Comparison of ENCODE assay signal across 9 cellular contexts in the genomic region with DNA sequence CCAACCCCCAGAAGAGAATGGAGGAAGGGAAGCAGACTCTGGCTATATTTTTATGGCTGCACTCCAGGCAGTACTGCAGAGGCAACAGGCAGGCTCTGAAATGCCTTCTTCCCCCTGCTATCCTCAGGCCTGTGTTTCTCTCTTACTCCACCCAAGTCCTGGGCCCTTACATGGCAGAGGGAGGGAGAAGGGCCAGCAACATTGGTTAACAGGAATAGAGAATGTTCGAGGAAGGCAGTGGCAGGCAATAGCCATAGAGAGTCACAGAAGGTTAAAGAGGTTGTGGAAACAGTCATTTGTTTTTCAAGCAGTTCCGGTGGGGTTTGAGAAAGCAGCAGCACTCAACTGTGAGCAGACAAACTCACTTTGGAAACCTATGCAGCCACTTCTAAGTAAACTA. TPM values are rescaled to one million over a fixed set of nuclear protein-coding genes. Genes with fewer than 3 reads are reported as not detected.
DNase-seq lines count a peak whose midpoint lies in the region; ATAC-seq, FAIRE-seq and TF ChIP-seq lines count a peak whose summit lies in the region.
"Had no signal": no experiment of that assay in that cellular context is flagged by ENCODE, and none has a peak within 500 bp of the region (broad histone marks: within the 10 kb centered on the region; RNA-seq: fewer than 3 reads in every experiment).

No MANE protein-coding gene starts in this region.

- CTCF ChIA-PET in SK-N-SH (lab: Yijun Ruan, JAX), result no interaction called here

- H3K4me1 ChIP-seq in upper lobe of left lung, result peaks cover 0 to 8% (median 0%) of the 10 kb centered on the region in 4 donors
- H3K4me1 ChIP-seq in SK-N-SH (ENCODE audit: control insufficient read depth in 1 of 2, insufficient read depth in 2 of 2, low read depth in 1 of 2, low read length in 1 of 2), result peaks cover 0 to 7% of the 10 kb centered on the region in 2 experiments; a peak in 1 of 4 replicates

- H3K27ac ChIP-seq in HL-60 (replicated peaks), result peak overlapping the region; percentile 82
- no peak overlapping the region for H3K27ac ChIP-seq in upper lobe of left lung
- no peak overlapping the region for H3K27ac ChIP-seq in SK-N-SH (ENCODE audit: low read depth in 2 of 2, low read length in 1 of 2)
- H3K27ac ChIP-seq: cardiac muscle cell had no signal

- H3K79me2 ChIP-seq in SK-N-SH (ENCODE audit: insufficient read depth), result no peaks in the 10 kb centered on the region

- no peak overlapping the region for H3K4me2 ChIP-seq in SK-N-SH

- no peak for TF ChIP-seq POLR2A in GM12891 (IDR thresholded peaks at IDR 0.05; ENCODE audit: low read depth, low read length)
- no peak for TF ChIP-seq POLR2A in upper lobe of left lung (IDR thresholded peaks at IDR 0.05)

- POLR2A ChIA-PET in SK-N-SH (lab: Yijun Ruan, JAX), result no interaction called here

- peak; percentile 82 for FAIRE-seq in GM12891 (lab: Jason Lieb, UNC)
- FAIRE-seq in frontal cortex (lab: Jason Lieb, UNC), result no peak

- H3K9me2 ChIP-seq in SK-N-SH, result no peaks in the 10 kb centered on the region

- TF ChIP-seq RAD21 in SK-N-SH (IDR thresholded peaks at IDR 0.05; ENCODE audit: low read length), result no peak

- H3K4me3 ChIP-seq in HL-60 (replicated peaks; ENCODE audit: insufficient read depth, low read length) (no peak overlapping the region), upper lobe of left lung (no peak overlapping the region), SK-N-SH (ENCODE audit: low read depth in 2 of 2, low read length in 1 of 2) (no peak overlapping the region)
- H3K4me3 ChIP-seq: cardiac muscle cell had no signal

- 61% methylated on average over 2 of the region's 2 CpGs for WGBS in upper lobe of left lung, 2 donors
- 68% methylated on average over 2 of the region's 2 CpGs for WGBS in SK-N-SH (ENCODE audit: low lambda C conversion rate)

- no peaks in the 10 kb centered on the region for H3F3A ChIP-seq in SK-N-SH (replicated peaks; ENCODE audit: insufficient read depth)

- no peaks in the 10 kb centered on the region for H4K20me1 ChIP-seq in SK-N-SH (ENCODE audit: insufficient read depth)

- ATAC-seq in GM21423 (IDR thresholded peaks at IDR 0.05; ENCODE audit: unreplicated experiment), result peak; percentile 61
- ATAC-seq in left lobe of liver, result peak; percentile 23
- no peak for ATAC-seq in upper lobe of left lung (ENCODE audit: low FRiP score in 2 of 2)

- H3K36me3 ChIP-seq in upper lobe of left lung, result no peaks in the 10 kb centered on the region
- no peaks in the 10 kb centered on the region for H3K36me3 ChIP-seq in SK-N-SH (replicated peaks in 1 of 2; ENCODE audit: control insufficient read depth in 1 of 2, insufficient read depth in 2 of 2, low read length in 1 of 2)
- H3K36me3 ChIP-seq: cardiac muscle cell had no signal

- no peaks in the 10 kb centered on the region for H3K9me3 ChIP-seq in upper lobe of left lung
- H3K9me3 ChIP-seq in SK-N-SH, result no peaks in the 10 kb centered on the region

- no peak for DNase-seq in GM12891 (ENCODE audit: insufficient read length, low spot score)
- DNase-seq in HL-60 (ENCODE audit: low read depth in 1 of 2, low spot score in 1 of 2), result peak in 1 of 2 experiments; percentile 49
- no peak for DNase-seq in left lobe of liver (ENCODE audit: low spot score)
- DNase-seq in RPMI8226, result no peak
- no peak for DNase-seq in upper lobe of left lung
- DNase-seq in frontal cortex (ENCODE audit: low spot score in 2 of 2), result no peak
- no peak for DNase-seq in SK-N-SH

- TF ChIP-seq EP300 in upper lobe of left lung (IDR thresholded peaks at IDR 0.05) (no peak), SK-N-SH (IDR thresholded peaks at IDR 0.05; ENCODE audit: borderline replicate concordance in 1 of 2, low read depth in 1 of 2, low read length in 1 of 2) (no peak)

- TF ChIP-seq CTCF in HL-60 (IDR thresholded peaks at IDR 0.05; ENCODE audit: insufficient read depth, low read length), result no peak
- no peak for TF ChIP-seq CTCF in upper lobe of left lung (IDR thresholded peaks at IDR 0.05)
- TF ChIP-seq CTCF in SK-N-SH (IDR thresholded peaks at IDR 0.05), result no peak

- H3K27me3 ChIP-seq in HL-60 (ENCODE audit: insufficient read depth, poor library complexity, severe bottlenecking) (no peaks in the 10 kb centered on the region), upper lobe of left lung (no peaks in the 10 kb centered on the region), SK-N-SH (ENCODE audit: insufficient read depth) (no peaks in the 10 kb centered on the region)
- H3K27me3 ChIP-seq: cardiac muscle cell had no signal

- H2AFZ ChIP-seq in SK-N-SH (ENCODE audit: low read depth), result no peak overlapping the region

- H3K9ac ChIP-seq in SK-N-SH, result no peak overlapping the region

TF ChIP-seq in GM12891, 5 proteins besides CTCF, POLR2A, EP300 and RAD21:
- no peak for TF ChIP-seq SPI1 (IDR thresholded peaks at IDR 0.05; ENCODE audit: low read depth, low read length)
- no peak for TF ChIP-seq PAX5 (IDR thresholded peaks at IDR 0.05; ENCODE audit: insufficient read depth, low read length, severe bottlenecking)
- no peak for TF ChIP-seq POU2F2 (IDR thresholded peaks at IDR 0.05; ENCODE audit: low read depth, low read length)
- TF ChIP-seq TAF1 (IDR thresholded peaks at IDR 0.05; ENCODE audit: low read depth, low read length), result no peak
- no peak for TF ChIP-seq POLR2AphosphoS5 (IDR thresholded peaks at IDR 0.05; ENCODE audit: low read depth, low read length)
TF ChIP-seq in GM12891: peak in this region for 0.

TF ChIP-seq in SK-N-SH, 30 proteins besides CTCF, POLR2A, EP300 and RAD21:
- TF ChIP-seq, protein P1, sequence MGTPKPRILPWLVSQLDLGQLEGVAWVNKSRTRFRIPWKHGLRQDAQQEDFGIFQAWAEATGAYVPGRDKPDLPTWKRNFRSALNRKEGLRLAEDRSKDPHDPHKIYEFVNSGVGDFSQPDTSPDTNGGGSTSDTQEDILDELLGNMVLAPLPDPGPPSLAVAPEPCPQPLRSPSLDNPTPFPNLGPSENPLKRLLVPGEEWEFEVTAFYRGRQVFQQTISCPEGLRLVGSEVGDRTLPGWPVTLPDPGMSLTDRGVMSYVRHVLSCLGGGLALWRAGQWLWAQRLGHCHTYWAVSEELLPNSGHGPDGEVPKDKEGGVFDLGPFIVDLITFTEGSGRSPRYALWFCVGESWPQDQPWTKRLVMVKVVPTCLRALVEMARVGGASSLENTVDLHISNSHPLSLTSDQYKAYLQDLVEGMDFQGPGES (IDR thresholded peaks at IDR 0.05; ENCODE audit: low read depth, low read length), result no peak
- no peak for TF ChIP-seq SMC3 (IDR thresholded peaks at IDR 0.05; ENCODE audit: low read depth, low read length)
- TF ChIP-seq FOSL2 (IDR thresholded peaks at IDR 0.05; ENCODE audit: borderline replicate concordance, low read depth), result no peak
- TF ChIP-seq, protein P2, sequence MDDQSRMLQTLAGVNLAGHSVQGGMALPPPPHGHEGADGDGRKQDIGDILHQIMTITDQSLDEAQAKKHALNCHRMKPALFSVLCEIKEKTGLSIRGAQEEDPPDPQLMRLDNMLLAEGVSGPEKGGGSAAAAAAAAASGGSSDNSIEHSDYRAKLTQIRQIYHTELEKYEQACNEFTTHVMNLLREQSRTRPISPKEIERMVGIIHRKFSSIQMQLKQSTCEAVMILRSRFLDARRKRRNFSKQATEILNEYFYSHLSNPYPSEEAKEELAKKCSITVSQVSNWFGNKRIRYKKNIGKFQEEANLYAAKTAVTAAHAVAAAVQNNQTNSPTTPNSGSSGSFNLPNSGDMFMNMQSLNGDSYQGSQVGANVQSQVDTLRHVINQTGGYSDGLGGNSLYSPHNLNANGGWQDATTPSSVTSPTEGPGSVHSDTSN (IDR thresholded peaks at IDR 0.05), result no peak
TF ChIP-seq in SK-N-SH: peak in this region for 0.

RNA-seq across cellular contexts. Expression of gene DARS1, which starts 15.1 kb away (rescaled TPM):
- polyA plus RNA-seq in GM12891 (2012; ENCODE audit: low read depth, missing spikeins), result 99.1 TPM
- total RNA-seq in left lobe of liver, result 19.9 TPM
- 10 to 100 TPM; 38.5 to 68.1 (median 51.9) TPM for total RNA-seq in upper lobe of left lung
- 54.6 TPM for total RNA-seq in frontal cortex
- 52.2 and 68.8 TPM in 2 replicates for polyA plus RNA-seq in SK-N-SH (2012; rRNA removed)
- 75.8 and 92.7 TPM in 2 replicates for polyA plus RNA-seq in SK-N-SH (2012; cell fraction: cytosol; rRNA removed)
- polyA plus RNA-seq in SK-N-SH (2012; cell fraction: nucleus; rRNA removed), result 17.9 and 49.5 TPM in 2 replicates

Comparison
In these comparisons a context has a peak if more than half of its experiments do, and no peak if none do; other contexts are left out.
1. ATAC-seq: peak in GM21423 (single experiment) and left lobe of liver (single experiment); none in upper lobe of left lung (0 of 2).